ENCODE assay signal across 7 cellular contexts in the genomic region with DNA sequence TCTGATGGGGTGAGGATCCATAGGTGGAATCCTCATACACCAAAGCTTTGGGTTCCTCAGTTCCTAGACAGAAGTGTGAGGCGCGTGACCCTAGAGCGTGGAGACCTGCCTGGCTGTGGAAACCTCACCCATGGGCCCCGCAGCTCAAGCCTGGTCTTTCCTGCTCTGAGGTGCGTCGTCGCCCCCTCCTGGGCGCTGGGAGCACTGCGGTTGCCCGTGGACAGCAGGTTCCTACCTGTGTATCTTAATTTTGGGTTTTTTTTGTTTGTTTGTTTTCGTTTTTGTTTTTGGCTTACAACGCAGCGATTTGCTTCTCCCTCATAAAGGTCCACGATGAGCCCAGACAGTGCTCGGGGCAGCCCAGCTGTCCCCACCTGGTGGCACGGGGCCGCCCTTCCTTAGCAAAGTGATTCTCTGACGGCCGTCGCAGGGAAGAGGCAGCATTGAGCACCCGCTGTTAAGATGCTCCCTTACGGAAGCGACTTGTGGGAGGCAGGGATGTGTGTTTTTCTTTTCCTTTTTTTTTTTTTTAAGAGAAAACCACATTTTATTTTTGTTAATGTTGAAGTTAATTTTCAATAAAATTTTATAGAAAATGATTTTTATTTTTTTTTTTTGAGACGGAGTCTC. TPM values are rescaled to one million over a fixed set of nuclear protein-coding genes. Genes with fewer than 3 reads are reported as not detected.
DNase-seq lines count a peak whose midpoint lies in the region; ATAC-seq and TF ChIP-seq lines count a peak whose summit lies in the region.

No MANE protein-coding gene starts in this region.

- H3K4me1 Mint-ChIP-seq in T-cell, result peaks cover 11 to 17% (median 13%) of the 10 kb centered on the region in 3 donors

- CTCF ChIA-PET in T-cell (lab: Charles Lee), result interaction anchor here (0.6 to 2.4 kb wide), 4 partner anchors 12 to 165 kb away, joined by 3 to 9 read pairs (median 6); no protein-coding TSS in a partner anchor

- in situ Hi-C loops in GM13976 (cut with MboI; ENCODE audit: low sequenced_read_pairs, unreplicated experiment), result no loop called here

- POLR2A ChIA-PET in T-cell (lab: Charles Lee), result interaction anchor here in 1 of 2 donors (0.5 to 0.7 kb wide), 2 partner anchors 48 to 1503 kb away, joined by 3 to 6 read pairs; no protein-coding TSS in a partner anchor

- no peak overlapping the region for H3K4me3 Mint-ChIP-seq in T-cell

- TF ChIP-seq CTCF in GM13976 (IDR thresholded peaks at IDR 0.05; ENCODE audit: borderline replicate concordance, control extremely low read depth, extremely low read depth, insufficient read depth, missing control alignments) (peak; percentile 82), left ventricle myocardium inferior (IDR thresholded peaks at IDR 0.05; ENCODE audit: borderline replicate concordance) (peak; percentile 95)

- H3K9me3 ChIP-seq in left ventricle myocardium inferior (replicated peaks), result no peaks in the 10 kb centered on the region

- no peaks in the 10 kb centered on the region for H3K27me3 ChIP-seq in left ventricle myocardium inferior (ENCODE audit: low read depth)

- H3K4me3 ChIP-seq in left ventricle myocardium inferior, result no peak overlapping the region

- ATAC-seq in T-cell (replicated peaks in 1 of 4), result peak; percentile 92 to 93 (median 92)
- no peak for ATAC-seq in GM21515 (IDR thresholded peaks at IDR 0.05; ENCODE audit: unreplicated experiment)

- peak; percentile 90 for DNase-seq in GM13976 (ENCODE audit: low spot score)
- peak; percentile 62 for DNase-seq in M059J (ENCODE audit: low read depth)
- DNase-seq in T-cell, result peak; percentile 61 to 85 (median 77)
- DNase-seq in activated naive CD8-positive, alpha-beta T cell treated with anti-CD3 and anti-CD28 coated beads, Interleukin-2, amount 50 U/mL, for 16 hours (ENCODE audit: low read depth, low spot score), result peak; percentile 67
- DNase-seq in left ventricle myocardium inferior, result peak; percentile 76
- peak; percentile 34 for DNase-seq in renal cortical epithelial cell (ENCODE audit: low read depth)

- H3K27ac Mint-ChIP-seq in T-cell, result no peak overlapping the region

- no peak overlapping the region for H3K27ac ChIP-seq in left ventricle myocardium inferior (replicated peaks)

- H3K36me3 Mint-ChIP-seq in T-cell, result peaks cover 15% of the 10 kb centered on the region

- H3K9me3 Mint-ChIP-seq in T-cell, result no peaks in the 10 kb centered on the region

- H3K27me3 Mint-ChIP-seq in T-cell, result no peaks in the 10 kb centered on the region

- peaks cover 13% of the 10 kb centered on the region for H3K4me1 ChIP-seq in left ventricle myocardium inferior

- intact Hi-C loops in left ventricle myocardium inferior (cut with micrococcal nuclease), result no loop called here

- H3K36me3 ChIP-seq in left ventricle myocardium inferior, result peaks cover 71% of the 10 kb centered on the region

RNA-seq across cellular contexts. Expression of gene TRAPPC10, which starts 36.5 kb away (rescaled TPM):
- total RNA-seq in M059J (2014; rRNA removed; shearing (Covaris generic)), result 18.4 and 33.1 TPM in 2 replicates
- total RNA-seq in T-cell, result 100 to 1,000 TPM in 2 of 5 donors, 10 to 100 TPM in 3; 82.5 to 144 (median 92.2) TPM
- total RNA-seq in left ventricle myocardium inferior, result 21.4 TPM
- total RNA-seq in renal cortical epithelial cell, result 26.9 and 31.3 TPM in 2 replicates

Comparison
In these comparisons a context has a peak if more than half of its experiments do, and no peak if none do; other contexts are left out.
1. DNase-seq: peak in every context shown above with its lines; median percentile 90 in GM13976; 77 in T-cell; 76 in left ventricle myocardium inferior; 67 in activated naive CD8-positive, alpha-beta T cell treated with anti-CD3 and anti-CD28 coated beads, Interleukin-2, amount 50 U/mL, for 16 hours; 62 in M059J; 34 in renal cortical epithelial cell.